1 cellular context compared by ENCODE assay signal in genomic region chr20:62066339-62066982, GRCh38.
TF ChIP-seq lines count a peak whose summit lies in the region.

No MANE protein-coding gene starts in this region.

TF ChIP-seq in K562, 482 proteins besides CTCF, POLR2A, EP300 and RAD21 (continued from another document and continues in another):
- TF ChIP-seq IRF9 (tag; IDR thresholded peaks at IDR 0.05) (no peak), CHD4 (IDR thresholded peaks at IDR 0.05; ENCODE audit: insufficient read depth, insufficient replicate concordance, low read depth, low read length, poor library complexity, severe bottlenecking) (no peak), FOS (IDR thresholded peaks at IDR 0.05; ENCODE audit: extremely low read depth, insufficient read length) (no peak), ZNF778 (CRISPR knock-in tag; IDR thresholded peaks at IDR 0.05) (no peak), ZNF324 (CRISPR knock-in tag; IDR thresholded peaks at IDR 0.05) (no peak), POLR3G (IDR thresholded peaks at IDR 0.05; ENCODE audit: extremely low read depth, insufficient read length, insufficient replicate concordance) (no peak), REST (CRISPR knock-in tag; IDR thresholded peaks at IDR 0.05; ENCODE audit: low read depth) (peak; percentile 61; the same call in 1 of the 2 replicates), ZBTB43 (CRISPR knock-in tag; IDR thresholded peaks at IDR 0.05) (no peak), NR2F6 (CRISPR knock-in tag; IDR thresholded peaks at IDR 0.05) (no peak), KDM2B (CRISPR knock-in tag; IDR thresholded peaks at IDR 0.05) (no peak; the same call in 1 of the 2 replicates), TBP (optimal IDR thresholded peaks at IDR 0.05; ENCODE audit: low read depth, low read length) (no peak), ETS2 (tag; IDR thresholded peaks at IDR 0.05; ENCODE audit: borderline replicate concordance, poor library complexity, severe bottlenecking) (no peak), BHLHE40 (IDR thresholded peaks at IDR 0.05; ENCODE audit: low read length) (no peak), POLR2AphosphoS2 (IDR thresholded peaks at IDR 0.05; ENCODE audit: low read length) (no peak), MGA (IDR thresholded peaks at IDR 0.05) (peak; percentile 47; the same call in 1 of the 2 replicates), L3MBTL2 (IDR thresholded peaks at IDR 0.05) (peak; percentile 59; the same call in 1 of the 2 replicates), MTA1 (IDR thresholded peaks at IDR 0.05; ENCODE audit: borderline replicate concordance) (no peak), HMBOX1 (IDR thresholded peaks at IDR 0.05) (no peak), CBFA2T3 (IDR thresholded peaks at IDR 0.05) (no peak), ZEB2 (IDR thresholded peaks at IDR 0.05) (no peak), ZNF707 (CRISPR knock-in tag; conservative IDR thresholded peaks at IDR 0.05) (no peak), ZFP30 (CRISPR knock-in tag; IDR thresholded peaks at IDR 0.05; ENCODE audit: borderline replicate concordance) (no peak), SAFB2 (IDR thresholded peaks at IDR 0.05; ENCODE audit: borderline replicate concordance, low read depth, low read length, severe bottlenecking) (no peak), ZNF79 (CRISPR knock-in tag; IDR thresholded peaks at IDR 0.05; ENCODE audit: low read depth) (no peak), SOX6 (IDR thresholded peaks at IDR 0.05) (no peak), TEAD4 (IDR thresholded peaks at IDR 0.05; ENCODE audit: low read length) (no peak), TEAD4 (CRISPR knock-in tag; IDR thresholded peaks at IDR 0.05; ENCODE audit: borderline replicate concordance) (no peak), EP400 (IDR thresholded peaks at IDR 0.05) (peak; percentile 29; the same call in 1 of the 2 replicates), ZNF561 (CRISPR knock-in tag; conservative IDR thresholded peaks at IDR 0.05) (no peak), NCOR1 (IDR thresholded peaks at IDR 0.05) (no peak), THRAP3 (IDR thresholded peaks at IDR 0.05; ENCODE audit: borderline replicate concordance) (no peak), SAFB (IDR thresholded peaks at IDR 0.05; ENCODE audit: borderline replicate concordance, low read depth, low read length) (no peak), TCFL5 (CRISPR knock-in tag; conservative IDR thresholded peaks at IDR 0.05) (no peak), RHOXF2B (CRISPR knock-in tag; conservative IDR thresholded peaks at IDR 0.05) (no peak), DMBX1 (CRISPR knock-in tag; IDR thresholded peaks at IDR 0.05; ENCODE audit: borderline replicate concordance) (no peak), BRCA1 (IDR thresholded peaks at IDR 0.05) (no peak), BRCA1 (CRISPR knock-in tag; IDR thresholded peaks at IDR 0.05) (no peak)
- TF ChIP-seq, protein P1, sequence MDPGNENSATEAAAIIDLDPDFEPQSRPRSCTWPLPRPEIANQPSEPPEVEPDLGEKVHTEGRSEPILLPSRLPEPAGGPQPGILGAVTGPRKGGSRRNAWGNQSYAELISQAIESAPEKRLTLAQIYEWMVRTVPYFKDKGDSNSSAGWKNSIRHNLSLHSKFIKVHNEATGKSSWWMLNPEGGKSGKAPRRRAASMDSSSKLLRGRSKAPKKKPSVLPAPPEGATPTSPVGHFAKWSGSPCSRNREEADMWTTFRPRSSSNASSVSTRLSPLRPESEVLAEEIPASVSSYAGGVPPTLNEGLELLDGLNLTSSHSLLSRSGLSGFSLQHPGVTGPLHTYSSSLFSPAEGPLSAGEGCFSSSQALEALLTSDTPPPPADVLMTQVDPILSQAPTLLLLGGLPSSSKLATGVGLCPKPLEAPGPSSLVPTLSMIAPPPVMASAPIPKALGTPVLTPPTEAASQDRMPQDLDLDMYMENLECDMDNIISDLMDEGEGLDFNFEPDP (CRISPR knock-in tag; IDR thresholded peaks at IDR 0.05) = no peak
- TF ChIP-seq, protein P2, sequence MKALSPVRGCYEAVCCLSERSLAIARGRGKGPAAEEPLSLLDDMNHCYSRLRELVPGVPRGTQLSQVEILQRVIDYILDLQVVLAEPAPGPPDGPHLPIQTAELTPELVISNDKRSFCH (CRISPR knock-in tag; IDR thresholded peaks at IDR 0.05) = no peak
- TF ChIP-seq, protein P2 (tag; IDR thresholded peaks at IDR 0.05) = no peak
- TF ChIP-seq, protein P3, sequence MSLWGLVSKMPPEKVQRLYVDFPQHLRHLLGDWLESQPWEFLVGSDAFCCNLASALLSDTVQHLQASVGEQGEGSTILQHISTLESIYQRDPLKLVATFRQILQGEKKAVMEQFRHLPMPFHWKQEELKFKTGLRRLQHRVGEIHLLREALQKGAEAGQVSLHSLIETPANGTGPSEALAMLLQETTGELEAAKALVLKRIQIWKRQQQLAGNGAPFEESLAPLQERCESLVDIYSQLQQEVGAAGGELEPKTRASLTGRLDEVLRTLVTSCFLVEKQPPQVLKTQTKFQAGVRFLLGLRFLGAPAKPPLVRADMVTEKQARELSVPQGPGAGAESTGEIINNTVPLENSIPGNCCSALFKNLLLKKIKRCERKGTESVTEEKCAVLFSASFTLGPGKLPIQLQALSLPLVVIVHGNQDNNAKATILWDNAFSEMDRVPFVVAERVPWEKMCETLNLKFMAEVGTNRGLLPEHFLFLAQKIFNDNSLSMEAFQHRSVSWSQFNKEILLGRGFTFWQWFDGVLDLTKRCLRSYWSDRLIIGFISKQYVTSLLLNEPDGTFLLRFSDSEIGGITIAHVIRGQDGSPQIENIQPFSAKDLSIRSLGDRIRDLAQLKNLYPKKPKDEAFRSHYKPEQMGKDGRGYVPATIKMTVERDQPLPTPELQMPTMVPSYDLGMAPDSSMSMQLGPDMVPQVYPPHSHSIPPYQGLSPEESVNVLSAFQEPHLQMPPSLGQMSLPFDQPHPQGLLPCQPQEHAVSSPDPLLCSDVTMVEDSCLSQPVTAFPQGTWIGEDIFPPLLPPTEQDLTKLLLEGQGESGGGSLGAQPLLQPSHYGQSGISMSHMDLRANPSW (CRISPR knock-in tag; IDR thresholded peaks at IDR 0.05) = no peak
